ENCODE assay signal across 12 cellular contexts in genomic region chr1:55235722-55236121, GRCh38. TPM values are rescaled to one million over a fixed set of nuclear protein-coding genes. Genes with fewer than 3 reads are reported as not detected.
A peak's percentile ranks its signal among the peaks of the same experiment; 100 is the strongest.
DNase-seq lines count a peak whose midpoint lies in the region; ATAC-seq and TF ChIP-seq lines count a peak whose summit lies in the region.
"Had no signal": no experiment of that assay in that cellular context is flagged by ENCODE, and none has a peak within 500 bp of the region (broad histone marks: within the 10 kb centered on the region; RNA-seq: fewer than 3 reads in every experiment).

No MANE protein-coding gene starts in this region.

- no peak overlapping the region for H3K23ac ChIP-seq in mesendoderm (ENCODE audit: low read length)

- no peaks in the 10 kb centered on the region for H3K9me3 ChIP-seq in adipocyte (ENCODE audit: control insufficient read depth, low read length)
- H3K9me3 ChIP-seq: BLaER1 had no signal

- H3K79me1 ChIP-seq in mesendoderm (ENCODE audit: low read length): no peaks in the 10 kb centered on the region

- no peak overlapping the region for H3K56ac ChIP-seq in mesendoderm (ENCODE audit: low read length)

- TF ChIP-seq CTCF in natural killer cell (IDR thresholded peaks at IDR 0.05) (no peak), GM13976 (IDR thresholded peaks at IDR 0.05; ENCODE audit: borderline replicate concordance, control extremely low read depth, extremely low read depth, insufficient read depth, missing control alignments) (no peak)

- H3K9ac ChIP-seq in adipocyte (ENCODE audit: low read length): no peak overlapping the region
- H3K9ac ChIP-seq in mesendoderm (ENCODE audit: low read length): no peak overlapping the region
- H3K9ac ChIP-seq: BLaER1 had no signal

- H4K8ac ChIP-seq in mesendoderm (ENCODE audit: low read depth, low read length): no peak overlapping the region

- H3K27ac ChIP-seq in mesendoderm (ENCODE audit: low read depth, low read length): no peak overlapping the region
- H3K27ac ChIP-seq: BLaER1 had no signal

- H3K4ac ChIP-seq in mesendoderm (ENCODE audit: low read depth, low read length): no peak overlapping the region

- no peak overlapping the region for H4K5ac ChIP-seq in mesendoderm (ENCODE audit: low read length)

- H3K36me3 Mint-ChIP-seq in natural killer cell treated with Interleukin-12 subunit alpha and Interleukin-12 subunit beta and Interleukin-15 and Interleukin-18, amount 100 ng/mL, for 72 hours: no peaks in the 10 kb centered on the region
- H3K36me3 Mint-ChIP-seq in natural killer cell: no peaks in the 10 kb centered on the region
- H3K36me3 Mint-ChIP-seq: activated CD8-positive, alpha-beta memory T cell treated with anti-CD3 and anti-CD28 coated beads, Interleukin-2, amount 10 ng/mL, durations not matched to agents 7 days and 5 days had no signal

- no peaks in the 10 kb centered on the region for H3K79me2 ChIP-seq in mesendoderm (ENCODE audit: control insufficient read depth, insufficient read depth, low read length)

- no peak overlapping the region for H2BK5ac ChIP-seq in mesendoderm (ENCODE audit: low read length)

- H3K36me3 ChIP-seq in adipocyte (ENCODE audit: control insufficient read depth, insufficient read depth, low read length, severe bottlenecking) (no peaks in the 10 kb centered on the region), mesendoderm (ENCODE audit: control insufficient read depth, insufficient read depth, low read length) (no peaks in the 10 kb centered on the region)
- H3K36me3 ChIP-seq: BLaER1 had no signal

- H2BK15ac ChIP-seq in mesendoderm (replicated peaks; ENCODE audit: low read depth): no peak overlapping the region

- in situ Hi-C loops in GM13976 (cut with MboI; ENCODE audit: low sequenced_read_pairs, unreplicated experiment): no loop called here

- peak overlapping the region; percentile 38 for H3K4me3 Mint-ChIP-seq in natural killer cell treated with Interleukin-12 subunit alpha and Interleukin-12 subunit beta and Interleukin-15 and Interleukin-18, amount 100 ng/mL, for 72 hours
- no peak overlapping the region for H3K4me3 Mint-ChIP-seq in natural killer cell
- H3K4me3 Mint-ChIP-seq: activated CD8-positive, alpha-beta memory T cell treated with anti-CD3 and anti-CD28 coated beads, Interleukin-2, amount 10 ng/mL, durations not matched to agents 7 days and 5 days had no signal

- H3K27me3 Mint-ChIP-seq in natural killer cell treated with Interleukin-12 subunit alpha and Interleukin-12 subunit beta and Interleukin-15 and Interleukin-18, amount 100 ng/mL, for 72 hours: peaks cover 0 to 8% of the 10 kb centered on the region in 2 donors
- H3K27me3 Mint-ChIP-seq in natural killer cell (ENCODE audit: low read depth in 2 of 2): peaks cover 0 to 9% of the 10 kb centered on the region in 2 donors

- no peak overlapping the region for H2BK120ac ChIP-seq in mesendoderm (ENCODE audit: low read depth, low read length)

- intact Hi-C loops in natural killer cell (cut with micrococcal nuclease): no loop called here

- no peaks in the 10 kb centered on the region for H3K27me3 ChIP-seq in adipocyte (replicated peaks; ENCODE audit: control insufficient read depth, insufficient read depth, low read length)
- no peaks in the 10 kb centered on the region for H3K27me3 ChIP-seq in mesendoderm (ENCODE audit: insufficient read depth, low read length, poor library complexity)
- H3K27me3 ChIP-seq: BLaER1 had no signal

- WGBS in mesendoderm (ENCODE audit: extremely low coverage, insufficient coverage, low lambda C conversion rate): no CpG with 5 or more reads among the region's 4 CpGs

- DNase-seq in natural killer cell treated with Interleukin-12 subunit alpha and Interleukin-12 subunit beta and Interleukin-15 and Interleukin-18, amount 100 ng/mL, for 72 hours (ENCODE audit: low spot score): no peak
- DNase-seq in natural killer cell (no peak), adipocyte (ENCODE audit: low read depth) (peak; percentile 83), glomerular visceral epithelial cell (ENCODE audit: extremely low spot score) (peak; percentile 29), mesendoderm (no peak), D341Med (ENCODE audit: low spot score) (no peak), GM13976 (ENCODE audit: low spot score) (no peak)
- DNase-seq in activated naive CD4-positive, alpha-beta T cell treated with Interleukin-2 at 50 U/mL for 16 hours: no peak
- DNase-seq: activated CD8-positive, alpha-beta memory T cell treated with anti-CD3 and anti-CD28 coated beads, Interleukin-2, amount 10 ng/mL, durations not matched to agents 7 days and 5 days; glutamatergic neuron; T-helper 2 cell had no signal

- H3K18ac ChIP-seq in mesendoderm (ENCODE audit: low read length): no peak overlapping the region

- H3K4me1 Mint-ChIP-seq in natural killer cell treated with Interleukin-12 subunit alpha and Interleukin-12 subunit beta and Interleukin-15 and Interleukin-18, amount 100 ng/mL, for 72 hours (ENCODE audit: low read depth in 2 of 2): peaks cover 5 to 6% of the 10 kb centered on the region in 2 donors
- peaks cover 0 to 5% of the 10 kb centered on the region in 2 donors for H3K4me1 Mint-ChIP-seq in natural killer cell

- H2AK5ac ChIP-seq in mesendoderm (ENCODE audit: low read length): no peak overlapping the region

- no peak overlapping the region for H3K27ac Mint-ChIP-seq in natural killer cell treated with Interleukin-12 subunit alpha and Interleukin-12 subunit beta and Interleukin-15 and Interleukin-18, amount 100 ng/mL, for 72 hours
- no peak overlapping the region for H3K27ac Mint-ChIP-seq in natural killer cell
- H3K27ac Mint-ChIP-seq: activated CD8-positive, alpha-beta memory T cell treated with anti-CD3 and anti-CD28 coated beads, Interleukin-2, amount 10 ng/mL, durations not matched to agents 7 days and 5 days had no signal

- H3K4me1 ChIP-seq in adipocyte (ENCODE audit: control insufficient read depth, insufficient read depth, low read length) (peaks cover 27% of the 10 kb centered on the region), mesendoderm (ENCODE audit: control insufficient read depth, low read depth, low read length) (peaks cover 12% of the 10 kb centered on the region)
- H3K4me1 ChIP-seq: BLaER1 had no signal

- H3K9me3 Mint-ChIP-seq in natural killer cell treated with Interleukin-12 subunit alpha and Interleukin-12 subunit beta and Interleukin-15 and Interleukin-18, amount 100 ng/mL, for 72 hours: no peaks in the 10 kb centered on the region
- H3K9me3 Mint-ChIP-seq in natural killer cell: no peaks in the 10 kb centered on the region

- no peak overlapping the region for H3K4me2 ChIP-seq in mesendoderm (ENCODE audit: low read length)
- H3K4me2 ChIP-seq: BLaER1 had no signal

- ATAC-seq in natural killer cell treated with Interleukin-12 subunit alpha and Interleukin-12 subunit beta and Interleukin-15 and Interleukin-18, amount 100 ng/mL, for 72 hours: peak in 1 of 2 donors; percentile 62
- no peak for ATAC-seq in natural killer cell
- ATAC-seq: activated CD8-positive, alpha-beta memory T cell treated with anti-CD3 and anti-CD28 coated beads, Interleukin-2, amount 10 ng/mL, durations not matched to agents 7 days and 5 days had no signal

- H3K4me3 ChIP-seq in adipocyte (ENCODE audit: low read length) (peak overlapping the region; percentile 67), mesendoderm (ENCODE audit: low read length) (no peak overlapping the region)
- H3K4me3 ChIP-seq: BLaER1 had no signal

RNA-seq across cellular contexts. Expression of gene USP24, which starts 20.6 kb away (rescaled TPM):
- total RNA-seq in natural killer cell treated with Interleukin-12 subunit alpha and Interleukin-12 subunit beta and Interleukin-15 and Interleukin-18, amount 100 ng/mL, for 72 hours: 10 to 100 TPM; 66.8 to 83.1 TPM
- 100 to 1,000 TPM; 155 TPM for total RNA-seq in natural killer cell
- 15.3 TPM for polyA plus RNA-seq in mesendoderm (2013, experiment 1 of 2)
- polyA plus RNA-seq in mesendoderm (2013, experiment 2 of 2): 14.4 TPM

Comparison
In these comparisons a context has a peak if more than half of its experiments do, and no peak if none do; other contexts are left out.
1. DNase-seq: peak in adipocyte (single experiment) and glomerular visceral epithelial cell (single experiment); none in natural killer cell treated with Interleukin-12 subunit alpha and Interleukin-12 subunit beta and Interleukin-15 and Interleukin-18, amount 100 ng/mL, for 72 hours (single experiment), natural killer cell (single experiment), mesendoderm (single experiment), activated naive CD4-positive, alpha-beta T cell treated with Interleukin-2 at 50 U/mL for 16 hours (single experiment), D341Med (single experiment) and GM13976 (single experiment).